30 cellular contexts compared by ENCODE assay signal in genomic region chr10:98477861-98478260, GRCh38.
"Had no signal": no experiment of that assay in that cellular context is flagged by ENCODE, and none has a peak within 500 bp of the region (broad histone marks: within the 10 kb centered on the region; RNA-seq: fewer than 3 reads in every experiment).

No MANE protein-coding gene starts in this region.

- H3K27ac ChIP-seq: neutrophil, parathyroid adenoma, psoas muscle, right lobe of liver, sigmoid colon, stomach, thoracic aorta, thyroid gland, tibial nerve, upper lobe of left lung, vagina had no signal

- H3K27ac Mint-ChIP-seq: natural killer cell treated with Interleukin-12 subunit alpha and Interleukin-12 subunit beta and Interleukin-15 and Interleukin-18, amount 100 ng/mL, for 72 hours; nephron progenitor cell; progenitor cell of endocrine pancreas; stimulated activated effector memory CD8-positive, alpha-beta T cell treated with anti-CD3 and anti-CD28 coated beads, Interleukin-12 subunit alpha, Interleukin-12 subunit beta, amount 100 ng/mL, for 72 hours; stimulated activated naive B cell treated with anti-CD40 and anti-IgM and Interleukin-4, amounts not matched to agents 10 μg/mL and 1 μg/mL and 100 μg/mL, for 72 hours; stimulated activated naive CD8-positive, alpha-beta T cell treated with anti-CD3 and anti-CD28 coated beads, Interleukin-15, Interleukin-2, amounts not matched to agents 100 ng/mL and 50 ng/mL, for 24 hours had no signal

- DNase-seq: naive thymus-derived CD8-positive, alpha-beta T cell; nephron progenitor cell; nucleus accumbens; posterior cingulate gyrus; psoas muscle; right cardiac atrium; right lobe of liver; sigmoid colon; small intestine; stimulated activated CD4-positive, alpha-beta T cell treated with anti-CD3 and anti-CD28 coated beads, Interleukin-15, amount 100 ng/mL, for 24 hours; stimulated activated CD4-positive, alpha-beta T cell treated with anti-CD3 and anti-CD28 coated beads, Interleukin-2, amount 100 ng/mL, for 24 hours; stimulated activated CD4-positive, alpha-beta T cell treated with anti-CD3 and anti-CD28 coated beads, Interleukin-2, amount 100 ng/mL, for 48 hours; stimulated activated CD4-positive, alpha-beta T cell treated with anti-CD3 and anti-CD28 coated beads, Interleukin-4, amount 100 ng/mL, for 24 hours; stimulated activated naive B cell treated with anti-CD40 and anti-IgM and Interleukin-4, amounts not matched to agents 10 μg/mL and 1 μg/mL and 100 μg/mL, for 72 hours; stimulated activated naive CD4-positive, alpha-beta T cell treated with Interleukin-2 at 50 U/mL for 16 hours; stomach; thyroid gland; trophoblast cell; upper lobe of left lung had no signal

- FAIRE-seq: small intestine, urothelium cell line had no signal

- H3K4me3 ChIP-seq: psoas muscle, right lobe of liver, sigmoid colon, stomach, thoracic aorta, thyroid gland, tibial nerve, upper lobe of left lung, vagina had no signal

- H3K4me1 ChIP-seq: parathyroid adenoma, psoas muscle, right lobe of liver, thyroid gland, tibial nerve, upper lobe of left lung had no signal

- H3K27me3 ChIP-seq: right lobe of liver, sigmoid colon, stomach, thyroid gland, tibial nerve, upper lobe of left lung, vagina had no signal

- H2AFZ ChIP-seq: parathyroid adenoma had no signal

- H3K36me3 Mint-ChIP-seq: naive thymus-derived CD8-positive, alpha-beta T cell; natural killer cell treated with Interleukin-12 subunit alpha and Interleukin-12 subunit beta and Interleukin-15 and Interleukin-18, amount 100 ng/mL, for 72 hours; stimulated activated effector memory CD8-positive, alpha-beta T cell treated with anti-CD3 and anti-CD28 coated beads, Interleukin-12 subunit alpha, Interleukin-12 subunit beta, amount 100 ng/mL, for 72 hours; stimulated activated naive B cell treated with anti-CD40 and anti-IgM and Interleukin-4, amounts not matched to agents 10 μg/mL and 1 μg/mL and 100 μg/mL, for 72 hours had no signal

- H3K9me3 ChIP-seq: neutrophil, psoas muscle, right lobe of liver, sigmoid colon, stomach, thoracic aorta, thyroid gland, tibial nerve, upper lobe of left lung, vagina had no signal

- H3K36me3 ChIP-seq: neutrophil, right lobe of liver, sigmoid colon, stomach, thoracic aorta, thyroid gland, tibial nerve, upper lobe of left lung, vagina had no signal

- H3K9ac ChIP-seq: parathyroid adenoma had no signal

- H3K79me2 ChIP-seq: parathyroid adenoma had no signal

- H3K4me3 Mint-ChIP-seq: naive thymus-derived CD8-positive, alpha-beta T cell; natural killer cell treated with Interleukin-12 subunit alpha and Interleukin-12 subunit beta and Interleukin-15 and Interleukin-18, amount 100 ng/mL, for 72 hours; nephron progenitor cell; neural crest cell; stimulated activated effector memory CD8-positive, alpha-beta T cell treated with anti-CD3 and anti-CD28 coated beads, Interleukin-12 subunit alpha, Interleukin-12 subunit beta, amount 100 ng/mL, for 72 hours; stimulated activated naive B cell treated with anti-CD40 and anti-IgM and Interleukin-4, amounts not matched to agents 10 μg/mL and 1 μg/mL and 100 μg/mL, for 72 hours; stimulated activated naive CD8-positive, alpha-beta T cell treated with anti-CD3 and anti-CD28 coated beads, Interleukin-15, Interleukin-2, amounts not matched to agents 100 ng/mL and 50 ng/mL, for 24 hours had no signal

- H3K27me3 Mint-ChIP-seq: natural killer cell treated with Interleukin-12 subunit alpha and Interleukin-12 subunit beta and Interleukin-15 and Interleukin-18, amount 100 ng/mL, for 72 hours; stimulated activated naive CD8-positive, alpha-beta T cell treated with anti-CD3 and anti-CD28 coated beads, Interleukin-15, Interleukin-2, amounts not matched to agents 100 ng/mL and 50 ng/mL, for 24 hours had no signal

- H3K9me3 Mint-ChIP-seq: naive thymus-derived CD8-positive, alpha-beta T cell; natural killer cell treated with Interleukin-12 subunit alpha and Interleukin-12 subunit beta and Interleukin-15 and Interleukin-18, amount 100 ng/mL, for 72 hours; neural crest cell; stimulated activated effector memory CD8-positive, alpha-beta T cell treated with anti-CD3 and anti-CD28 coated beads, Interleukin-12 subunit alpha, Interleukin-12 subunit beta, amount 100 ng/mL, for 72 hours; stimulated activated naive B cell treated with anti-CD40 and anti-IgM and Interleukin-4, amounts not matched to agents 10 μg/mL and 1 μg/mL and 100 μg/mL, for 72 hours; stimulated activated naive CD8-positive, alpha-beta T cell treated with anti-CD3 and anti-CD28 coated beads, Interleukin-15, Interleukin-2, amounts not matched to agents 100 ng/mL and 50 ng/mL, for 24 hours had no signal

- ATAC-seq: naive thymus-derived CD8-positive, alpha-beta T cell; natural killer cell treated with Interleukin-12 subunit alpha and Interleukin-12 subunit beta and Interleukin-15 and Interleukin-18, amount 100 ng/mL, for 72 hours; psoas muscle; right cardiac atrium; right lobe of liver; stimulated activated effector memory CD8-positive, alpha-beta T cell treated with anti-CD3 and anti-CD28 coated beads, Interleukin-12 subunit alpha, Interleukin-12 subunit beta, amount 100 ng/mL, for 72 hours; stimulated activated naive B cell treated with anti-CD40 and anti-IgM and Interleukin-4, amounts not matched to agents 10 μg/mL and 1 μg/mL and 100 μg/mL, for 72 hours had no signal
